8 cellular contexts compared by ENCODE assay signal in the genomic region with DNA sequence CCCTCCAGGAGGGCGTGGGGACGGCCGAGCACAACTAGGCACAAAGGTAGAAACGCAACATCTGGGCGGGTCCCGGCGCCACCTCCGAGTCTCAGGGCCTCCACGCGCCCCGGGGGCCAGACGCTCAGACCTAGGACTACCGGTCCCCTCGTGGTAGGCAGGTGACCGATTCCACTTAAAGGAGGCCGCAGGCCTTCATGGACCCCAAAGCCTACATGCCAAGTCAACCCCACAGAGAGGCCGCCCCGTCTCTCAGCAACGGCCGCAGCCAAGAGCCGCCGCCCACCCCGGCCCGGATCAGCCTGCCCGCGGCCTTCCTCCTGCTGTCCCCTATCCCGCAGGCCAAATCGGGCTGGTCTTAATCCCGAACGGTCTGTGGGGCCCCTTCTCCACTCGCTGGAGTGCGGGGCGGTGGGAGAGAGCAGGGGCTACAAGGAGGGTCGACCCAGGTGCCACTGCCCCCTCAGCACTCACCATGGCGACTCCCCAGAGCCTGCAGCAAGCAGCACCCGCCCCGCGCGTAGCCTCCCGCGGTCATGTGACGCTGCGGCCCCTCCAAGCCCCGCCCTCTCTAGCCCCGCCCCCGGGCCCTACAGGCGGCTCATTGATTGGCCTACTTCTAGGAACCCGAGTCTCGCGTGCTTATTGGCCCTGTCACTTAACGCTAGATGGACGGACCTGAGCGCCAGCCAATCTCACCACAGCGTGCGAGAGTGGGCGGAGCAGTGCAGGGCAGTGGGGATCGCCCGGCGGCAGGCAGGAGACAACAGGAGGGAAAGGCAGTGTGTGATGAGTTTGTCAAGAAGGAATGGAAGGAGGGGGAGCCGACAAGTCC. TPM values are rescaled to one million over a fixed set of nuclear protein-coding genes. Genes with fewer than 3 reads are reported as not detected.
DNase-seq lines count a peak whose midpoint lies in the region; ATAC-seq and TF ChIP-seq lines count a peak whose summit lies in the region.

VPS35 (minus strand) TSS at position 522 of the 835 bp plus-strand sequence; CDS start at position 477, 45 bp downstream.

- peak within 1 kb of the TSS; percentile 84 for H3K4me3 ChIP-seq in GM12864 (ENCODE audit: low read depth, low read length)
- peak within 1 kb of the TSS; percentile 60 for H3K4me3 ChIP-seq in ovary
- H3K4me3 ChIP-seq in tibial artery: peak within 1 kb of the TSS; percentile 75 to 78

- TF ChIP-seq EP300 in ovary (IDR thresholded peaks at IDR 0.05): no peak

- no peaks in the 10 kb centered on the region for H3K9me3 Mint-ChIP-seq in activated naive CD8-positive, alpha-beta T cell treated with anti-CD3 and anti-CD28 coated beads for 36 hours

- peaks cover 50% of the 10 kb centered on the region for H3K4me1 Mint-ChIP-seq in activated naive CD8-positive, alpha-beta T cell treated with anti-CD3 and anti-CD28 coated beads for 36 hours

- H3K27me3 ChIP-seq in ovary: no peaks in the 10 kb centered on the region
- H3K27me3 ChIP-seq in tibial artery: no peaks in the 10 kb centered on the region

- intact Hi-C loops in head of caudate nucleus (cut with DNase I): loop anchor here (2.0 kb wide), 1 partner anchor 142 kb away; the partner anchor contains the start of gene C16orf87
- intact Hi-C loops in ovary (cut with DNase I): loop anchor here in 2 of 4 donors (5.0 to 10.0 kb wide), 2 partner anchors 236 to 283 kb away; partner anchors contain the start of gene DNAJA2 (in 1 of the 2)
- intact Hi-C loops in tibial artery (cut with DNase I; ENCODE audit: low total_unique reads): loop anchor here (5.0 kb wide), 2 partner anchors 143 to 193 kb away; partner anchors contain the start of genes C16orf87 and GPT2

- H3K27ac ChIP-seq in ovary (peak within 1 kb of the TSS; percentile 94), tibial artery (peak within 1 kb of the TSS; percentile 89 to 92)

- TF ChIP-seq CTCF in GM12864 (IDR thresholded peaks at IDR 0.05; ENCODE audit: low read depth, low read length, missing control alignments): no peak
- TF ChIP-seq CTCF in ovary (IDR thresholded peaks at IDR 0.05): no peak
- TF ChIP-seq CTCF in tibial artery (IDR thresholded peaks at IDR 0.05): no peak

- WGBS in ovary, 3 donors: 1% methylated on average over 47 to 60 of the region's 60 CpGs

- H3K36me3 ChIP-seq in ovary (no peaks in the 10 kb centered on the region), tibial artery (no peaks in the 10 kb centered on the region)

- peaks cover 17% of the 10 kb centered on the region for H3K36me3 Mint-ChIP-seq in activated naive CD8-positive, alpha-beta T cell treated with anti-CD3 and anti-CD28 coated beads for 36 hours

- no peaks in the 10 kb centered on the region for H3K27me3 Mint-ChIP-seq in activated naive CD8-positive, alpha-beta T cell treated with anti-CD3 and anti-CD28 coated beads for 36 hours

- no peak within 1 kb of the TSS for H3K4me3 Mint-ChIP-seq in activated naive CD8-positive, alpha-beta T cell treated with anti-CD3 and anti-CD28 coated beads for 36 hours

- no peaks in the 10 kb centered on the region for H3K9me3 ChIP-seq in ovary
- H3K9me3 ChIP-seq in tibial artery: no peaks in the 10 kb centered on the region

- ATAC-seq in HG02623 (IDR thresholded peaks at IDR 0.05; ENCODE audit: unreplicated experiment): peak; percentile 86

- H3K27ac Mint-ChIP-seq in activated naive CD8-positive, alpha-beta T cell treated with anti-CD3 and anti-CD28 coated beads for 36 hours: no peak within 1 kb of the TSS

- DNase-seq in GM12864 (ENCODE audit: low read depth) (peak; percentile 96), NCI-H1092 treated with DMSO at 0.1 percent for 48 hours (lab: John Stamatoyannopoulos, UW) (peak; percentile 100), SKM-1 (lab: John Stamatoyannopoulos, UW; ENCODE audit: unreplicated experiment) (peak; percentile 99), head of caudate nucleus (peak; percentile 99 to 100 (median 100)), ovary (peak; percentile 99 to 100 (median 100)), tibial artery (peak; percentile 99 to 100)
- peak; percentile 100 for DNase-seq in activated naive CD8-positive, alpha-beta T cell treated with anti-CD3 and anti-CD28 coated beads for 36 hours

- peaks cover 6% of the 10 kb centered on the region for H3K4me1 ChIP-seq in ovary (ENCODE audit: insufficient read depth)
- H3K4me1 ChIP-seq in tibial artery: peaks cover 9 to 36% (median 28%) of the 10 kb centered on the region in 4 donors

- no peak for TF ChIP-seq POLR2A in ovary (IDR thresholded peaks at IDR 0.05)

RNA-seq across cellular contexts. Expression of gene VPS35, which starts in this region (rescaled TPM):
- 100 to 1,000 TPM; 103 to 106 TPM for total RNA-seq in activated naive CD8-positive, alpha-beta T cell treated with anti-CD3 and anti-CD28 coated beads for 36 hours
- 10 to 100 TPM; 29.2 to 92.0 (median 75.7) TPM for total RNA-seq in ovary
- 10 to 100 TPM; 27.6 to 67.5 TPM for polyA plus RNA-seq in ovary

Comparison
In these comparisons a context has a peak if more than half of its experiments do, and no peak if none do; other contexts are left out.
1. Peak in every context shown above with its lines: DNase-seq, ATAC-seq, H3K4me3 ChIP-seq and H3K27ac ChIP-seq.